Comparison of ENCODE assay signal across 26 cellular contexts in the genomic region with DNA sequence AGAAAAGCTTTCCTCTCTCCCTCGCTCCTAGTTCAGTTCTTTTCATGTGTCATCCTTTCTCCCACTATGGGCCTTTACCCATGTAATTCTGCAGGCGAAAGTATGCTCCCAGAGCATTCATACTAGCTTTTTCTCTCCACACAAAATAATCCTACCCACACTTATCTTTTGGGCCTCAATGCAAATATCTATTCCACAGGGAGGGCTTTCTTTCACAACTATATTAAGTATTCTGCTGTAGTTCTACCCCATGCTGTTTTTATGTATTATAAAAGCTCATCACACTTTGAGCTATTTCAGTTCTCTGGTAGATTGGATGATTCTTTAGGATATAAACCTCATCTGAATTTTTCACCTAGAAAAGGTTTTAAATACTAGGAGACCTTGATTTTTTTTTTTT.
"Had no signal": no experiment of that assay in that cellular context is flagged by ENCODE, and none has a peak within 500 bp of the region (broad histone marks: within the 10 kb centered on the region; RNA-seq: fewer than 3 reads in every experiment).

No MANE protein-coding gene starts in this region.

- DNase-seq: stimulated activated CD4-positive, alpha-beta T cell treated with anti-CD3 and anti-CD28 coated beads, Interleukin-2, amount 100 ng/mL, for 48 hours; stimulated activated CD4-positive, alpha-beta T cell treated with anti-CD3 and anti-CD28 coated beads, Interleukin-4, amount 100 ng/mL, for 1 hour; stimulated activated CD4-positive, alpha-beta T cell treated with anti-CD3 and anti-CD28 coated beads, Interleukin-4, amount 100 ng/mL, for 24 hours; stimulated activated CD4-positive, alpha-beta T cell treated with anti-CD3 and anti-CD28 coated beads, Interleukin-4, amount 100 ng/mL, for 4 hours; stimulated activated CD8-positive, alpha-beta memory T cell treated with anti-CD3 and anti-CD28 coated beads, Interleukin-4, amount 100 ng/mL, for 48 hours; stimulated activated naive B cell treated with anti-CD40 and anti-IgM and Interleukin-4, amounts not matched to agents 10 μg/mL and 1 μg/mL and 100 μg/mL, for 72 hours; stimulated activated naive CD4-positive, alpha-beta T cell; stimulated activated naive CD4-positive, alpha-beta T cell treated with Interleukin-2 at 50 U/mL for 16 hours; stimulated activated naive CD8-positive, alpha-beta T cell treated with anti-CD3 and anti-CD28 coated beads, Interleukin-15, amount 100 ng/mL, for 72 hours; stimulated activated naive CD8-positive, alpha-beta T cell treated with anti-CD3 and anti-CD28 coated beads, Interleukin-15, Interleukin-2, amounts not matched to agents 100 U/mL and 50 U/mL, for 24 hours; stomach; substantia nigra; testis; thyroid gland; tibial artery; transverse colon; trophoblast cell; upper lobe of left lung; upper lobe of right lung; uterus had no signal

- H3K9me3 ChIP-seq: suprapubic skin, testis, thoracic aorta, thyroid gland, tibial artery, upper lobe of right lung, uterus, vagina had no signal

- ATAC-seq: stimulated activated effector memory CD8-positive, alpha-beta T cell treated with anti-CD3 and anti-CD28 coated beads, Interleukin-12 subunit alpha, Interleukin-12 subunit beta, amount 100 ng/mL, for 72 hours; stimulated activated memory B cell treated with anti-CD40 and anti-IgM and Interleukin-4, amounts not matched to agents 10 μg/mL and 1 μg/mL and 100 μg/mL, for 72 hours; stimulated activated naive B cell treated with anti-CD40 and anti-IgM and Interleukin-4, amounts not matched to agents 10 μg/mL and 1 μg/mL and 100 μg/mL, for 72 hours; stimulated activated naive CD8-positive, alpha-beta T cell treated with anti-CD3 and anti-CD28 coated beads, Interleukin-15, amount 100 ng/mL, for 72 hours; stimulated activated naive CD8-positive, alpha-beta T cell treated with anti-CD3 and anti-CD28 coated beads, Interleukin-15, Interleukin-2, amounts not matched to agents 100 U/mL and 50 U/mL, for 24 hours; upper lobe of right lung had no signal

- H3K4me1 ChIP-seq: stomach, suprapubic skin, testis, thyroid gland, tibial artery, tibial nerve, transverse colon, upper lobe of left lung, upper lobe of right lung, uterus, vagina had no signal

- H3K36me3 ChIP-seq: stomach, suprapubic skin, thoracic aorta, thyroid gland, tibial artery, tibial nerve, transverse colon, upper lobe of left lung, upper lobe of right lung, uterus, vagina had no signal

- H3K27me3 ChIP-seq: stomach, suprapubic skin, testis, thyroid gland, tibial artery, tibial nerve, transverse colon, upper lobe of left lung, upper lobe of right lung, uterus, vagina had no signal

- H3K27ac ChIP-seq: stomach, suprapubic skin, testis, thoracic aorta, thyroid gland, tibial artery, tibial nerve, transverse colon, upper lobe of left lung, upper lobe of right lung, uterus, vagina had no signal

- H3K4me3 ChIP-seq: stomach, suprapubic skin, testis, thoracic aorta, thyroid gland, tibial artery, tibial nerve, transverse colon, upper lobe of left lung, upper lobe of right lung, uterus, vagina had no signal
